ENCODE assay signal across 8 cellular contexts in the genomic region with DNA sequence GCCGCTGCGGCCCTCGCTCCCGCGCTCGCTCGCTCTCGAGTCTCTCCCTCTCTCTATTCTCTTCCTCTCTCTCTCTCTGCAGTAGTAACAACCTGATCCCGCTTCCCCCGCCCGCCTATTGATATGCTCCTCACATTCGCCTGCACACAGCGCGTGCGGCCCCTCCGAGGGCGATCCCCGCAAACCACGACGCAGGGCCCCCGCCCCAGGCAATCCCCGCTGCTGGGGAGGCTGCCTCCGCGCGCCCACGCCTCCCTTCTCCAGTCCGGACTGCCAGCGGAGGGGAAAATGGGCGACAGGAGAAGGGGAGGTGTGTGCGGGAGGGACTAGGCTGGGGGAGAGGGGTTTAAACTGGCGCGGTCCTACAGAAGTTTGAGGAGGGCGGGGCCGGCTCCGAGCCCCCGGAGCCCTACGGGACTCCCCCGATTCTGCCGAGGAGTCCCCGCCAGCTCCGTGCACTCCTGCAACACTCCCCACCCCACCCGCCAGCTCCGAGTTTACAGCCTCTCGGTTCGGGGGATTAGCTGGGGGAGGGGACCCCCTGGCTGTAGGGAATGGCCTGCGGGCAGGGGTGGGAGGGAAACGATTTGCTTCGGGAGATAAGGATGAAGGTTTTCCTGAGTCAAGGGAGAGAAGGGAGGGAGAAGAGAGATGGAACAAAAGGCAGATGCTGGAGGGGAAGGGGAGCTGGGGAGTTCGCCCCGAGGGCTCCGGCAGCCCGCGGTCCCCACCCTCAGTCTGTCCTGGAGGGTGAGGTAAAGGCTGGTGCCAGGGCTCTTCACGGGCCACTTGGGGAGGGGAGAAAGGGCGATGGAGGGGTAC.
A peak's percentile ranks its signal among the peaks of the same experiment; 100 is the strongest.
DNase-seq lines count a peak whose midpoint lies in the region; ATAC-seq and TF ChIP-seq lines count a peak whose summit lies in the region.

No MANE protein-coding gene starts in this region.

- intact Hi-C loops in psoas muscle (cut with DNase I): no loop called here

- WGBS in psoas muscle, 3 donors: 1 to 4% (median 2%) methylated on average over 41 to 55 of the region's 55 CpGs

- H3K4me3 ChIP-seq in Peyer's patch (peak overlapping the region in 3 of 4 donors; percentile 41 to 48 (median 47)), fibroblast of the aortic adventitia (ENCODE audit: low read depth, low read length) (peak overlapping the region; percentile 25), psoas muscle (peak overlapping the region; percentile 55)

- peak; percentile 25 to 64 (median 36) for ATAC-seq in psoas muscle
- no peak for ATAC-seq in GM18907 (IDR thresholded peaks at IDR 0.05; ENCODE audit: unreplicated experiment)
- ATAC-seq in HG03097 (IDR thresholded peaks at IDR 0.05; ENCODE audit: low FRiP score, unreplicated experiment): no peak

- peaks cover 0 to 22% of the 10 kb centered on the region in 2 donors for H3K27me3 ChIP-seq in Peyer's patch
- H3K27me3 ChIP-seq in psoas muscle (ENCODE audit: insufficient read depth in 3 of 3, low read length in 2 of 3): peaks cover 0 to 56% (median 16%) of the 10 kb centered on the region in 3 donors

- H3K27ac ChIP-seq in Peyer's patch: no peak overlapping the region
- H3K27ac ChIP-seq in psoas muscle: no peak overlapping the region

- H3K36me3 ChIP-seq in Peyer's patch (no peaks in the 10 kb centered on the region), psoas muscle (ENCODE audit: insufficient read depth in 1 of 2, low read depth in 1 of 2) (no peaks in the 10 kb centered on the region)

- DNase-seq in GM03348 (ENCODE audit: low spot score): peak; percentile 24
- no peak for DNase-seq in Peyer's patch
- DNase-seq in fibroblast of the aortic adventitia (ENCODE audit: low read depth): no peak
- peak in 1 of 2 donors; percentile 47 for DNase-seq in psoas muscle
- no peak for DNase-seq in T-helper 9 cell
- DNase-seq in OCI-M1 (lab: John Stamatoyannopoulos, UW): no peak

- H3K4me1 ChIP-seq in Peyer's patch (peaks cover 0 to 24% (median 20%) of the 10 kb centered on the region in 4 donors), psoas muscle (peaks cover 5% of the 10 kb centered on the region)

- no peak for TF ChIP-seq POLR2A in Peyer's patch (IDR thresholded peaks at IDR 0.05)

- no peak for TF ChIP-seq CTCF in Peyer's patch (IDR thresholded peaks at IDR 0.05)
- no peak for TF ChIP-seq CTCF in fibroblast of the aortic adventitia (IDR thresholded peaks at IDR 0.05; ENCODE audit: insufficient read depth, low read length)
- TF ChIP-seq CTCF in psoas muscle (IDR thresholded peaks at IDR 0.05): no peak

- H3K9me3 ChIP-seq in Peyer's patch: no peaks in the 10 kb centered on the region
- no peaks in the 10 kb centered on the region for H3K9me3 ChIP-seq in psoas muscle

Comparison
In these comparisons a context has a peak if more than half of its experiments do, and no peak if none do; other contexts are left out.
1. ATAC-seq: peak in psoas muscle (4 of 4); none in GM18907 (single experiment) and HG03097 (single experiment).
2. Peak in every context shown above with its lines, with median percentiles within 50 percentile points of each other: H3K4me3 ChIP-seq.